Comparison of ENCODE assay signal across 9 cellular contexts in the genomic region with DNA sequence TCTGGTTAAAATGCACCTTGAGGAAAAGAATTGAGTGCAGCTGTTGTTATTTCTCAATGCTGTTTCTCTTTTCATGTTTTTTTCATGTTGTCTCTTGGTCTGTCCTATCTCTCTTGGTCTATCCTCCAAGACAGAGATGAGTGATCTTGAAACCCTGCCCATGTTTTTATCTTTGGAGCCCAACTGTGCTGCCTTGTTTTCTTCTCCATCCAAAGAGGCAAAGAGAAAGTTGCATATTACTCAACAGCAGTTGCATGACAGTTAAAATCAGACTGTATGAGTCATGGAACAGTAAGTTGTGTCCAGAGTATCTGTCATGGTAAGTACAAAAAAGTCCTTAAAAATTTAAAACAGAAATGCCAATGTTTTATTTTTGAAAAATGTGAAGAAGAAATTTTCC. TPM values are rescaled to one million over a fixed set of nuclear protein-coding genes. Genes with fewer than 3 reads are reported as not detected.
DNase-seq lines count a peak whose midpoint lies in the region; ATAC-seq and TF ChIP-seq lines count a peak whose summit lies in the region.
"Had no signal": no experiment of that assay in that cellular context is flagged by ENCODE, and none has a peak within 500 bp of the region (broad histone marks: within the 10 kb centered on the region; RNA-seq: fewer than 3 reads in every experiment).

No MANE protein-coding gene starts in this region.

- POLR2A ChIA-PET in A673 (lab: Charles Lee; ENCODE audit: low non-redundant PET): no interaction called here

- H3K79me2 ChIP-seq in KMS-11 (ENCODE audit: insufficient read depth, low read depth): no peaks in the 10 kb centered on the region

- no TSS peak for BruUV-seq in A673 (replicated peaks; lab: Mats Ljungman, UMichigan)

- H4K20me1 ChIP-seq in KMS-11 (ENCODE audit: insufficient read depth): no peaks in the 10 kb centered on the region

- H3K36me3 ChIP-seq in A673 (ENCODE audit: insufficient read depth, low read length, poor library complexity, severe bottlenecking): no peaks in the 10 kb centered on the region
- no peaks in the 10 kb centered on the region for H3K36me3 ChIP-seq in KMS-11 (ENCODE audit: insufficient read depth)

- no peaks in the 10 kb centered on the region for H3K9me3 ChIP-seq in A673 (ENCODE audit: low read depth, low read length, poor library complexity, severe bottlenecking)

- DNase-seq in A673 (ENCODE audit: low spot score): peak; percentile 16
- DNase-seq in erythroblast (lab: John Stamatoyannopoulos, UW): peak; percentile 91 to 96
- no peak for DNase-seq in 8988T
- DNase-seq in NCI-H1930 (lab: John Stamatoyannopoulos, UW): no peak
- DNase-seq in Ammon's horn (ENCODE audit: low spot score): no peak
- DNase-seq: DMS53 had no signal

- H3K27ac ChIP-seq in A673 (ENCODE audit: low read depth, low read length, poor library complexity, severe bottlenecking): no peak overlapping the region
- H3K27ac ChIP-seq in KMS-11: peak overlapping the region; percentile 6; the same call in 1 of the 2 replicates

- intact Hi-C loops in A673 (cut with micrococcal nuclease; ENCODE audit: unreplicated experiment): no loop called here

- H2AFZ ChIP-seq in KMS-11 (ENCODE audit: low read depth): no peak overlapping the region

- no peak for TF ChIP-seq CTCF in A673 (conservative IDR thresholded peaks at IDR 0.05; ENCODE audit: low read depth, low read length)
- TF ChIP-seq CTCF in KMS-11 (conservative IDR thresholded peaks at IDR 0.05; ENCODE audit: low read depth, low read length): no peak

- ATAC-seq in GM19395 (IDR thresholded peaks at IDR 0.05; ENCODE audit: unreplicated experiment): peak; percentile 59
- ATAC-seq in HG02840 (IDR thresholded peaks at IDR 0.05; ENCODE audit: low FRiP score, unreplicated experiment): no peak

- H3K4me1 ChIP-seq in A673 (ENCODE audit: insufficient read depth, low read length, poor library complexity, severe bottlenecking) (no peaks in the 10 kb centered on the region), KMS-11 (ENCODE audit: low read depth, poor library complexity, severe bottlenecking) (peaks cover 24% of the 10 kb centered on the region)

- H3K4me3 ChIP-seq in A673 (ENCODE audit: low read depth, low read length, poor library complexity, severe bottlenecking): no peak overlapping the region
- H3K4me3 ChIP-seq in KMS-11 (IDR thresholded peaks at IDR 0.05; ENCODE audit: insufficient read depth, low read depth, low read length): no peak overlapping the region

- H3K4me2 ChIP-seq in KMS-11: peak overlapping the region; percentile 29; the same call in 1 of the 2 replicates

- no peak overlapping the region for H3K9ac ChIP-seq in KMS-11

- peak; percentile 26 for TF ChIP-seq POLR2A in erythroblast (IDR thresholded peaks at IDR 0.05; ENCODE audit: low read length)

- no peaks in the 10 kb centered on the region for H3K27me3 ChIP-seq in A673 (replicated peaks; ENCODE audit: insufficient read depth, low read depth, low read length, poor library complexity)
- H3K27me3 ChIP-seq in KMS-11 (ENCODE audit: insufficient read depth, low read depth): no peaks in the 10 kb centered on the region

- CTCF ChIA-PET in A673 (lab: Charles Lee): no interaction called here

RNA-seq across cellular contexts. Expression of a gene that starts 26.2 kb away (rescaled TPM):
- total RNA-seq in A673 (2021): 1.4 and 2.6 TPM in 2 replicates

Comparison
In these comparisons a context has a peak if more than half of its experiments do, and no peak if none do; other contexts are left out.
1. DNase-seq: peak in A673 (single experiment) and erythroblast (2 of 2); none in 8988T (single experiment), NCI-H1930 (0 of 2) and Ammon's horn (single experiment).